In the genomic region with DNA sequence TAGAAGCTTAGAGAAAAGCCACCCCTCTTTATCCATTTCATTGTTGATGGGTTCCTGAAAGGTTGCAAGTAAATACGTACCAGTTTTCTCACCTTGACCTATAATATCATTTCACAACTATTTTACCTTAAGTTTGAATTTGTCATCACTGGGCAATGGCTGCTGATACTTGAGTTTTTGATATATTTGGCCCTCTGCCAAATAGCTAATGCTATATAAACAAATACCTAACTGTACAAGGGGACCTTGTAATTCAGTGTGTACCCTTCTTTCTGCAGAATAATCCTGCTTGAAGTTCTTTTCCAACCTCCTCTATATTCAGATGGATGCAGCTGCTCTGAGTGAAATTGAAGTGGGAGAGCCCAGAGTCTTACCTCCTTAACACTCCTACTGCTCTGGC, we compare ENCODE assay signal across 15 cellular contexts. TPM values are rescaled to one million over a fixed set of nuclear protein-coding genes. Genes with fewer than 3 reads are reported as not detected.
DNase-seq lines count a peak whose midpoint lies in the region; FAIRE-seq and TF ChIP-seq lines count a peak whose summit lies in the region.
"Had no signal": no experiment of that assay in that cellular context is flagged by ENCODE, and none has a peak within 500 bp of the region (broad histone marks: within the 10 kb centered on the region; RNA-seq: fewer than 3 reads in every experiment).

No MANE protein-coding gene starts in this region.

- H3K4me1 Mint-ChIP-seq in astrocyte (ENCODE audit: low read depth, unreplicated experiment) = no peaks in the 10 kb centered on the region
- H3K4me1 Mint-ChIP-seq: CD4-positive, alpha-beta memory T cell; GM23338 had no signal

- H3K27me3 ChIP-seq in astrocyte (ENCODE audit: insufficient read depth, low read length) = no peaks in the 10 kb centered on the region
- H3K27me3 ChIP-seq: BE2C had no signal

- no peak overlapping the region for H3K27ac Mint-ChIP-seq in astrocyte (ENCODE audit: unreplicated experiment)
- H3K27ac Mint-ChIP-seq: CD4-positive, alpha-beta memory T cell; GM23338 had no signal

- H3K36me3 ChIP-seq in HEK293 (ENCODE audit: control insufficient read depth in 2 of 2, insufficient read depth in 1 of 2, low read length in 2 of 2) (no peaks in the 10 kb centered on the region), astrocyte (ENCODE audit: insufficient read depth, low read length) (no peaks in the 10 kb centered on the region)
- H3K36me3 ChIP-seq: BE2C had no signal

- TF ChIP-seq CTCF in HEK293 (tag by site-specific recombination; IDR thresholded peaks at IDR 0.05) (no peak), astrocyte (IDR thresholded peaks at IDR 0.05; ENCODE audit: insufficient read depth, low read depth, low read length) (no peak)

- H4K20me1 ChIP-seq in astrocyte (ENCODE audit: insufficient read depth, low read length) = no peaks in the 10 kb centered on the region

- CTCF ChIA-PET in HEK293 (lab: Yijun Ruan, JAX) = interaction anchor here (0.6 to 1.2 kb wide), 3 partner anchors 238 to 1364 kb away, joined by 3 to 6 read pairs (median 4); no protein-coding TSS in a partner anchor

- no peak overlapping the region for H3K4me3 ChIP-seq in HEK293 (ENCODE audit: low read depth, low read length)
- no peak overlapping the region for H3K4me3 ChIP-seq in astrocyte (ENCODE audit: insufficient read depth, low read depth, low read length)
- H3K4me3 ChIP-seq: A549, GM23338 had no signal

- H3K27ac ChIP-seq in HEK293 (ENCODE audit: extremely low read depth, low read depth, low read length) (no peak overlapping the region), astrocyte (ENCODE audit: low read depth, low read length) (no peak overlapping the region)
- H3K27ac ChIP-seq: A549, C4-2B had no signal

- H3K4me2 ChIP-seq in astrocyte (ENCODE audit: low read length) = no peak overlapping the region
- H3K4me2 ChIP-seq: A549, GM23338 had no signal

- DNase-seq in NCI-H510A treated with DMSO at 0.1 percent for 48 hours (lab: John Stamatoyannopoulos, UW) (peak; percentile 2), NCI-H510A (lab: John Stamatoyannopoulos, UW) (no peak), NCI-H1092 (lab: John Stamatoyannopoulos, UW) (peak; percentile 12), astrocyte (ENCODE audit: low read depth) (no peak), nucleus accumbens (lab: John Stamatoyannopoulos, UW) (no peak)
- no peak for DNase-seq in stimulated activated CD4-positive, alpha-beta T cell treated with anti-CD3 and anti-CD28 coated beads, Interleukin-1b, Interleukin-23, amount 100 ng/mL, for 48 hours
- DNase-seq: BE2C; CD4-positive, alpha-beta memory T cell; H7 had no signal

- POLR2A ChIA-PET in HEK293 (lab: Yijun Ruan, JAX) = no interaction called here

- peak; percentile 59 for FAIRE-seq in astrocyte (lab: Jason Lieb, UNC)
- FAIRE-seq: GM18507 had no signal

- peaks cover 3% of the 10 kb centered on the region for H3K9me3 Mint-ChIP-seq in astrocyte (ENCODE audit: unreplicated experiment)
- H3K9me3 Mint-ChIP-seq: CD4-positive, alpha-beta memory T cell; GM23338 had no signal

- no peaks in the 10 kb centered on the region for H3K36me3 Mint-ChIP-seq in astrocyte (ENCODE audit: low read depth, unreplicated experiment)
- H3K36me3 Mint-ChIP-seq: CD4-positive, alpha-beta memory T cell had no signal

- H3K4me1 ChIP-seq in HEK293 (ENCODE audit: control insufficient read depth, insufficient read depth, low read length) = no peaks in the 10 kb centered on the region
- H3K4me1 ChIP-seq in astrocyte (ENCODE audit: insufficient read depth, low read length) = no peaks in the 10 kb centered on the region
- H3K4me1 ChIP-seq: A549, BE2C had no signal

- H3K9ac ChIP-seq in astrocyte (ENCODE audit: low read length) = no peak overlapping the region

- peaks cover 3% of the 10 kb centered on the region for H3K27me3 Mint-ChIP-seq in astrocyte (ENCODE audit: low read depth, unreplicated experiment)
- H3K27me3 Mint-ChIP-seq: CD4-positive, alpha-beta memory T cell had no signal

- H3K9me3 ChIP-seq in HEK293 (ENCODE audit: control insufficient read depth, insufficient read depth, low read depth, low read length) (no peaks in the 10 kb centered on the region), astrocyte (ENCODE audit: insufficient read depth, low read depth, low read length) (no peaks in the 10 kb centered on the region)
- H3K9me3 ChIP-seq: A549, BE2C had no signal

- no peak overlapping the region for H2AFZ ChIP-seq in astrocyte (ENCODE audit: low read depth, low read length)
- H2AFZ ChIP-seq: GM23338 had no signal

- H3K79me2 ChIP-seq in astrocyte (ENCODE audit: insufficient read depth, low read length) = no peaks in the 10 kb centered on the region

- no peak overlapping the region for H3K4me3 Mint-ChIP-seq in astrocyte (ENCODE audit: unreplicated experiment)
- H3K4me3 Mint-ChIP-seq: CD4-positive, alpha-beta memory T cell; GM23338 had no signal

TF ChIP-seq in HEK293, 187 proteins besides CTCF, POLR2A, EP300 and RAD21:
- TF ChIP-seq ZXDB (tag by site-specific recombination; IDR thresholded peaks at IDR 0.05) = no peak
- TF ChIP-seq ZNF37A (tag by site-specific recombination; IDR thresholded peaks at IDR 0.05) = peak; percentile 41; the same call in 1 of the 2 replicates

RNA-seq across cellular contexts. Expression of gene GLUD2, which starts 19.0 kb away (rescaled TPM):
- 0.53 and 0.66 TPM in 2 replicates for total RNA-seq in astrocyte

RNA-seq across cellular contexts. Expression of gene CT47A1, which starts 42.9 kb away (rescaled TPM):
- not detected in 2 replicates for total RNA-seq in astrocyte
- total RNA-seq: CD4-positive, alpha-beta memory T cell; GM23338; H7 had no signal

RNA-seq across cellular contexts. Expression of gene CT47A2, which starts 47.7 kb away (rescaled TPM):
- total RNA-seq in astrocyte = not detected in 2 replicates
- total RNA-seq: CD4-positive, alpha-beta memory T cell; Daoy; GM23338; H7 had no signal

RNA-seq across cellular contexts. Expression of gene CT47A3, which starts 52.6 kb away (rescaled TPM):
- not detected in 2 replicates for total RNA-seq in astrocyte
- total RNA-seq: CD4-positive, alpha-beta memory T cell; Daoy; GM23338; H7 had no signal

RNA-seq across cellular contexts. Expression of gene CT47A4, which starts 57.4 kb away (rescaled TPM):
- total RNA-seq in astrocyte = not detected in 2 replicates
- total RNA-seq: CD4-positive, alpha-beta memory T cell; Daoy; GM23338; H7 had no signal

Comparison
In these comparisons a context has a peak if more than half of its experiments do, and no peak if none do; other contexts are left out.
1. DNase-seq: peak in NCI-H510A treated with DMSO at 0.1 percent for 48 hours (single experiment) and NCI-H1092 (single experiment); none in NCI-H510A (single experiment), astrocyte (single experiment), stimulated activated CD4-positive, alpha-beta T cell treated with anti-CD3 and anti-CD28 coated beads, Interleukin-1b, Interleukin-23, amount 100 ng/mL, for 48 hours (single experiment) and nucleus accumbens (0 of 56).